ENCODE assay signal across 14 cellular contexts in the genomic region with DNA sequence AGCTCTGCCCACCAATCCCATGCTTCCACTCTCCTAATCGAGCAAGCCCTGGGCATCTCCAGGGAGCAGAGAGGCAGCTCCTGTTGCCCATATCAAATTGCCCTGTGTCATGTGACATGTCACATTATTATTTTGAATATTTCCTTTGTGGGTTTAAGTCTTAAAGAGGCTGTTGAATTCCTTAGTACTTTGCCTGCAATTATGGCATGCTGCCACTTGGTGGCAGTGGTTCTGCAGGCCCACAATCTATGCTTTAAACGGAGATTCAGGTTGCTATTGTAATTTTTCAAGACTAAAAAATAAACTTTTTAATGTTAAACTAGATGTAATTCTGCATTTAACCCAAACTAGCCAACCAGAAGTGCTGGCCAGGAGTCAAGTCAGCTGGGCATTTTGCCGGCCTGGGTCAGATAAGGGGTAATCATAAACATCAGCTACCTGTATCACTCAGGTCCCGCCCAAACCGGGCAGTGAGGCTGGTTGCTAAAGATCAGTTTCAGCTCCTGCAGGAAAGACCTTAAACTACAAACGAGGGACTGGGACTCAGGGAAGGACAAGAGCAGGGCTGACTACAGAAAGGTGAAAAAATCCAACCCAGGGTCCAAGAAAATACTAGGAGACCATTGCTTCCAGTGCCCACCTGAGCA. TPM values are rescaled to one million over a fixed set of nuclear protein-coding genes. Genes with fewer than 3 reads are reported as not detected.
DNase-seq lines count a peak whose midpoint lies in the region; ATAC-seq and TF ChIP-seq lines count a peak whose summit lies in the region.
"Had no signal": no experiment of that assay in that cellular context is flagged by ENCODE, and none has a peak within 500 bp of the region (broad histone marks: within the 10 kb centered on the region; RNA-seq: fewer than 3 reads in every experiment).

No MANE protein-coding gene starts in this region.

- CTCF ChIA-PET in OCI-LY7 (lab: Charles Lee; ENCODE audit: unreplicated experiment) = no interaction called here

- H3K9me3 ChIP-seq in left ventricle myocardium inferior (replicated peaks) = peaks cover 8% of the 10 kb centered on the region
- H3K9me3 ChIP-seq in OCI-LY7 (ENCODE audit: low read length) = 0 out of 2 replicates have a peak, but pooled peaks cover 5% of the 10 kb centered on the region
- H3K9me3 ChIP-seq: pancreas had no signal

- H3K4me3 ChIP-seq in left ventricle myocardium inferior (no peak overlapping the region), OCI-LY7 (ENCODE audit: low read depth, low read length, poor library complexity, severe bottlenecking) (no peak overlapping the region), fibroblast of mammary gland (ENCODE audit: control insufficient read depth, low read depth, low read length) (no peak overlapping the region)
- H3K4me3 ChIP-seq: BLaER1 treated with 17β-estradiol and CSF1 and Interleukin-3, amounts not matched to agents 10 nM and 100 nM; pancreas had no signal

- TF ChIP-seq CTCF in left ventricle myocardium inferior (IDR thresholded peaks at IDR 0.05; ENCODE audit: borderline replicate concordance) = peak; percentile 30
- peak; percentile 82 for TF ChIP-seq CTCF in OCI-LY7 (conservative IDR thresholded peaks at IDR 0.05; ENCODE audit: low read length)
- TF ChIP-seq CTCF in fibroblast of mammary gland (conservative IDR thresholded peaks at IDR 0.05; ENCODE audit: control insufficient read depth, insufficient read depth, low read depth, low read length) = peak; percentile 29
- peak; percentile 77 for TF ChIP-seq CTCF in type B pancreatic cell (conservative IDR thresholded peaks at IDR 0.05)

- no peak overlapping the region for H3K4me2 ChIP-seq in OCI-LY7 (ENCODE audit: low read length)
- H3K4me2 ChIP-seq: BLaER1 treated with 17β-estradiol and CSF1 and Interleukin-3, amounts not matched to agents 10 nM and 100 nM had no signal

- H3K27ac Mint-ChIP-seq in type B pancreatic cell = no peak overlapping the region
- H3K27ac Mint-ChIP-seq: activated B cell treated with CpG ODN at 0.5 μM for 24 hours had no signal

- ATAC-seq in left cardiac atrium = no peak

- H3K4me1 Mint-ChIP-seq in type B pancreatic cell (ENCODE audit: unreplicated experiment) = peaks cover 26% of the 10 kb centered on the region
- H3K4me1 Mint-ChIP-seq: activated B cell treated with CpG ODN at 0.5 μM for 24 hours; central memory CD8-positive, alpha-beta T cell had no signal

- DNase-seq in left ventricle myocardium inferior = no peak
- no peak for DNase-seq in left cardiac atrium
- no peak for DNase-seq in OCI-LY7 (ENCODE audit: low spot score)
- no peak for DNase-seq in fibroblast of mammary gland (ENCODE audit: low read depth)
- DNase-seq in type B pancreatic cell (ENCODE audit: extremely low spot score, unreplicated experiment) = no peak
- no peak for DNase-seq in HPDE6-E6E7 (ENCODE audit: extremely low spot score)
- no peak for DNase-seq in kidney tubule cell (ENCODE audit: low spot score)
- DNase-seq in GM19238 (ENCODE audit: insufficient read length, low spot score) = no peak
- DNase-seq: activated B cell treated with CpG ODN at 0.5 μM for 24 hours; activated effector memory CD4-positive, alpha-beta T cell treated with Interleukin-2 at 50 U/mL for 16 hours; kidney glomerular epithelial cell; pancreas had no signal

- H3K27me3 ChIP-seq in left ventricle myocardium inferior (ENCODE audit: low read depth) = no peaks in the 10 kb centered on the region
- H3K27me3 ChIP-seq: pancreas had no signal

- no peaks in the 10 kb centered on the region for H3K9me3 Mint-ChIP-seq in type B pancreatic cell
- H3K9me3 Mint-ChIP-seq: central memory CD8-positive, alpha-beta T cell had no signal

- H3K4me1 ChIP-seq in left ventricle myocardium inferior (peaks cover 41% of the 10 kb centered on the region), OCI-LY7 (ENCODE audit: insufficient read depth, low read length, poor library complexity, severe bottlenecking) (no peaks in the 10 kb centered on the region)
- H3K4me1 ChIP-seq: pancreas had no signal

- H3K27me3 Mint-ChIP-seq in type B pancreatic cell = peaks cover 19% of the 10 kb centered on the region

- no peaks in the 10 kb centered on the region for H3K79me2 ChIP-seq in OCI-LY7 (ENCODE audit: insufficient read depth, low read depth, low read length)

- H2AFZ ChIP-seq in OCI-LY7 (ENCODE audit: low read length) = no peak overlapping the region

- no peaks in the 10 kb centered on the region for H3K9me2 ChIP-seq in OCI-LY7 (ENCODE audit: insufficient read depth, low read length)

- H3K27ac ChIP-seq in left ventricle myocardium inferior (replicated peaks) (no peak overlapping the region), OCI-LY7 (ENCODE audit: low read depth, low read length, poor library complexity, severe bottlenecking) (no peak overlapping the region)
- H3K27ac ChIP-seq: BLaER1 treated with 17β-estradiol and CSF1 and Interleukin-3, amounts not matched to agents 10 nM and 100 nM; pancreas had no signal

- no peaks in the 10 kb centered on the region for H3K36me3 Mint-ChIP-seq in type B pancreatic cell

- intact Hi-C loops in left ventricle myocardium inferior (cut with micrococcal nuclease) (no loop called here), left cardiac atrium (cut with DNase I) (no loop called here), OCI-LY7 (cut with micrococcal nuclease; ENCODE audit: unreplicated experiment) (no loop called here)

- no TSS peak for BruUV-seq in OCI-LY7 (replicated peaks; lab: Mats Ljungman, UMichigan)

- H4K20me1 ChIP-seq in OCI-LY7 (ENCODE audit: insufficient read depth, low read length) = no peaks in the 10 kb centered on the region

- no peak overlapping the region for H3K4me3 Mint-ChIP-seq in type B pancreatic cell
- H3K4me3 Mint-ChIP-seq: activated B cell treated with CpG ODN at 0.5 μM for 24 hours; central memory CD8-positive, alpha-beta T cell had no signal

- H3K36me3 ChIP-seq in left ventricle myocardium inferior = peaks cover 8% of the 10 kb centered on the region
- no peaks in the 10 kb centered on the region for H3K36me3 ChIP-seq in OCI-LY7 (ENCODE audit: insufficient read depth, low read length)
- H3K36me3 ChIP-seq: BLaER1 treated with 17β-estradiol and CSF1 and Interleukin-3, amounts not matched to agents 10 nM and 100 nM had no signal

- POLR2A ChIA-PET in OCI-LY7 (lab: Charles Lee) = no interaction called here

RNA-seq across cellular contexts. Expression of gene ARHGEF16, which starts 37.3 kb away (rescaled TPM):
- total RNA-seq in left ventricle myocardium inferior (0.52 TPM), left cardiac atrium (1 to 10 TPM in 1 of 2 donors, under 1 TPM in 1; 0.68 to 2.3 TPM), OCI-LY7 (2022) (not detected in 2 replicates), type B pancreatic cell (ENCODE audit: low replicate concordance) (16.1 and 28.9 TPM in 2 replicates)
- not detected in 2 replicates for total RNA-seq in OCI-LY7 (2014; rRNA removed; shearing (Covaris generic))
- total RNA-seq: activated B cell treated with CpG ODN at 0.5 μM for 24 hours had no signal

Comparison
In these comparisons a context has a peak if more than half of its experiments do, and no peak if none do; other contexts are left out.
1. CTCF ChIP-seq: peak in every context shown above with its lines; median percentile 82 in OCI-LY7; 77 in type B pancreatic cell; 30 in left ventricle myocardium inferior; 29 in fibroblast of mammary gland.